ENCODE assay signal across 11 cellular contexts in the genomic region with DNA sequence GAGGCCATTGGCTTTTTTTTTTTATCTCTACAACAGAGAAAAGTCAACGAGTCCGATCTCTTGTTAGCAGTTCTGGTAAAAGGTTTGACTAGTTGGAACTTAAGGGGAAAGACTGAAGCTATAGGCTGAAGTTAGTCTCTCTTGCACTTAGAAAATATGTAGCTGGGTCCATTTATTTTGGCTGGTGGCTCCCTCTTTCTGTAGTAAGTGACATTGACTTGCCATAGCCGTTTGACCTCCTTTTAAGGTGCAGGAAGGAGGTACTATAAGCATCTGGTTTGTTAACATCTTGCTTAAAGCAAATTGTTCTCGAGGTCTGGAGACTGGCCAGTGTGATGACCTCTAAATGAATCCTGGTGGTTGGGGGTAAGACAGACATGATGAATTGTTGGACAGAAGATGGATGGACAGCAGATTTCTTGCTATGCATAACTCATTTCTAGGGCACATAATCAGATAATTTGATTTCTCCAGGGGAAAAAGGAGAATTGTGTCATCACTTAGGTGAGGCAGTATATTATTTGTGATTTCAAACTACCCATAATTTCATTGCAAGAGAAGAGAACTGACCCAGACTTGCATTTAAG.
A peak's percentile ranks its signal among the peaks of the same experiment; 100 is the strongest.
DNase-seq lines count a peak whose midpoint lies in the region; ATAC-seq and TF ChIP-seq lines count a peak whose summit lies in the region.
"Had no signal": no experiment of that assay in that cellular context is flagged by ENCODE, and none has a peak within 500 bp of the region (broad histone marks: within the 10 kb centered on the region; RNA-seq: fewer than 3 reads in every experiment).

No MANE protein-coding gene starts in this region.

- no peaks in the 10 kb centered on the region for H3K27me3 ChIP-seq in kidney epithelial cell (ENCODE audit: control insufficient read depth, insufficient read depth, low read length)
- H3K27me3 ChIP-seq: spleen, thyroid gland had no signal

- no peaks in the 10 kb centered on the region for H3K36me3 Mint-ChIP-seq in T-helper 1 cell treated with Interleukin-12 subunit alpha and Interleukin-12 subunit beta and Interleukin-4 antibody, amounts not matched to agents 30 μg/mL and 1 μg/mL, for 36 hours (ENCODE audit: low read depth)
- no peaks in the 10 kb centered on the region for H3K36me3 Mint-ChIP-seq in activated naive CD4-positive, alpha-beta T cell treated with anti-CD3 and anti-CD28 coated beads for 36 hours (ENCODE audit: low read depth)

- peak; percentile 75 for ATAC-seq in GM21723 (IDR thresholded peaks at IDR 0.05; ENCODE audit: unreplicated experiment)
- no peak for ATAC-seq in GM18505 (IDR thresholded peaks at IDR 0.05; ENCODE audit: unreplicated experiment)

- peak; percentile 17 for DNase-seq in Daoy (ENCODE audit: low read depth)
- DNase-seq in kidney epithelial cell (ENCODE audit: low read depth), result no peak
- no peak for DNase-seq in NCI-H2029 (lab: John Stamatoyannopoulos, UW)
- DNase-seq in activated naive CD4-positive, alpha-beta T cell treated with anti-CD3 and anti-CD28 coated beads for 36 hours, result no peak
- no peak for DNase-seq in mesenteric fat pad (ENCODE audit: low spot score)
- DNase-seq: activated effector memory CD4-positive, alpha-beta T cell treated with anti-CD3 and anti-CD28 coated beads, Interleukin-2, amount 50 U/mL, for 16 hours; spleen; thyroid gland had no signal

- H3K4me3 Mint-ChIP-seq in T-helper 1 cell treated with Interleukin-12 subunit alpha and Interleukin-12 subunit beta and Interleukin-4 antibody, amounts not matched to agents 30 μg/mL and 1 μg/mL, for 36 hours, result peak overlapping the region; percentile 3
- no peak overlapping the region for H3K4me3 Mint-ChIP-seq in activated naive CD4-positive, alpha-beta T cell treated with anti-CD3 and anti-CD28 coated beads for 36 hours

- CTCF ChIA-PET in activated naive CD4-positive, alpha-beta T cell treated with anti-CD3 and anti-CD28 coated beads for 36 hours (lab: Charles Lee), result interaction anchor here (0.6 kb wide), 1 partner anchor 254 kb away, joined by 4 read pairs; no protein-coding TSS in a partner anchor

- no peaks in the 10 kb centered on the region for H3K9me3 Mint-ChIP-seq in T-helper 1 cell treated with Interleukin-12 subunit alpha and Interleukin-12 subunit beta and Interleukin-4 antibody, amounts not matched to agents 30 μg/mL and 1 μg/mL, for 36 hours
- no peaks in the 10 kb centered on the region for H3K9me3 Mint-ChIP-seq in activated naive CD4-positive, alpha-beta T cell treated with anti-CD3 and anti-CD28 coated beads for 36 hours

- peaks cover 20% of the 10 kb centered on the region for H3K4me1 Mint-ChIP-seq in T-helper 1 cell treated with Interleukin-12 subunit alpha and Interleukin-12 subunit beta and Interleukin-4 antibody, amounts not matched to agents 30 μg/mL and 1 μg/mL, for 36 hours (ENCODE audit: low read depth)
- H3K4me1 Mint-ChIP-seq in activated naive CD4-positive, alpha-beta T cell treated with anti-CD3 and anti-CD28 coated beads for 36 hours (ENCODE audit: low read depth), result peaks cover 2% of the 10 kb centered on the region

- H3K27me3 Mint-ChIP-seq in T-helper 1 cell treated with Interleukin-12 subunit alpha and Interleukin-12 subunit beta and Interleukin-4 antibody, amounts not matched to agents 30 μg/mL and 1 μg/mL, for 36 hours (ENCODE audit: low read depth), result no peaks in the 10 kb centered on the region
- H3K27me3 Mint-ChIP-seq in activated naive CD4-positive, alpha-beta T cell treated with anti-CD3 and anti-CD28 coated beads for 36 hours (ENCODE audit: low read depth), result no peaks in the 10 kb centered on the region

- TF ChIP-seq POLR2A in GM18505 (IDR thresholded peaks at IDR 0.05; ENCODE audit: borderline replicate concordance, extremely low read depth, insufficient read depth, insufficient read length), result no peak

- H3K27ac Mint-ChIP-seq in T-helper 1 cell treated with Interleukin-12 subunit alpha and Interleukin-12 subunit beta and Interleukin-4 antibody, amounts not matched to agents 30 μg/mL and 1 μg/mL, for 36 hours, result peak overlapping the region; percentile 53
- no peak overlapping the region for H3K27ac Mint-ChIP-seq in activated naive CD4-positive, alpha-beta T cell treated with anti-CD3 and anti-CD28 coated beads for 36 hours

- no peaks in the 10 kb centered on the region for H3K36me3 ChIP-seq in kidney epithelial cell (ENCODE audit: control insufficient read depth, insufficient read depth, low read length)
- H3K36me3 ChIP-seq: thyroid gland had no signal

- H3K4me3 ChIP-seq in kidney epithelial cell (ENCODE audit: low read depth, low read length), result no peak overlapping the region
- H3K4me3 ChIP-seq: spleen, thyroid gland had no signal

- intact Hi-C loops in activated naive CD4-positive, alpha-beta T cell treated with anti-CD3 and anti-CD28 coated beads for 36 hours (cut with micrococcal nuclease), result no loop called here

- peak; percentile 4 for TF ChIP-seq CTCF in kidney epithelial cell (IDR thresholded peaks at IDR 0.05; ENCODE audit: insufficient read depth, low read length, poor library complexity, severe bottlenecking)
